ENCODE assay signal across 8 cellular contexts in genomic region chr12:15534322-15534721, GRCh38.
A peak's percentile ranks its signal among the peaks of the same experiment; 100 is the strongest.
DNase-seq lines count a peak whose midpoint lies in the region; ATAC-seq and TF ChIP-seq lines count a peak whose summit lies in the region.
"Had no signal": no experiment of that assay in that cellular context is flagged by ENCODE, and none has a peak within 500 bp of the region (broad histone marks: within the 10 kb centered on the region; RNA-seq: fewer than 3 reads in every experiment).

No MANE protein-coding gene starts in this region.

- BruUV-seq in OCI-LY7 (replicated peaks; lab: Mats Ljungman, UMichigan) = no TSS peak

- H3K4me3 Mint-ChIP-seq in progenitor cell of endocrine pancreas (ENCODE audit: low read depth) = no peak overlapping the region

- H4K20me1 ChIP-seq in OCI-LY7 (ENCODE audit: insufficient read depth, low read length) = no peaks in the 10 kb centered on the region

- no peaks in the 10 kb centered on the region for H3K36me3 Mint-ChIP-seq in progenitor cell of endocrine pancreas (ENCODE audit: insufficient read depth)

- peak overlapping the region; percentile 21; the same call in 1 of the 2 replicates for H3K4me2 ChIP-seq in OCI-LY7 (ENCODE audit: low read length)

- intact Hi-C loops in OCI-LY7 (cut with micrococcal nuclease; ENCODE audit: unreplicated experiment) (no loop called here), left cardiac atrium (cut with DNase I) (loop anchor here in 1 of 2 donors (5.0 kb wide), 1 partner anchor 53 kb away; no protein-coding TSS in a partner anchor)

- H3K9me2 ChIP-seq in OCI-LY7 (ENCODE audit: insufficient read depth, low read length) = no peaks in the 10 kb centered on the region

- peaks cover 4% of the 10 kb centered on the region for H3K4me1 Mint-ChIP-seq in progenitor cell of endocrine pancreas (ENCODE audit: low read depth)

- no peak overlapping the region for H3K27ac Mint-ChIP-seq in progenitor cell of endocrine pancreas

- H2AFZ ChIP-seq in OCI-LY7 (ENCODE audit: low read length) = peak overlapping the region; percentile 71

- no peaks in the 10 kb centered on the region for H3K79me2 ChIP-seq in OCI-LY7 (ENCODE audit: insufficient read depth, low read depth, low read length)

- no peaks in the 10 kb centered on the region for H3K27me3 Mint-ChIP-seq in progenitor cell of endocrine pancreas

- no peak for TF ChIP-seq CTCF in OCI-LY7 (conservative IDR thresholded peaks at IDR 0.05; ENCODE audit: low read length)
- TF ChIP-seq CTCF in progenitor cell of endocrine pancreas (IDR thresholded peaks at IDR 0.05; ENCODE audit: unreplicated experiment) = no peak

- H3K4me3 ChIP-seq in OCI-LY7 (ENCODE audit: low read depth, low read length, poor library complexity, severe bottlenecking) = peak overlapping the region; percentile 17
- H3K4me3 ChIP-seq: SK-N-MC had no signal

- POLR2A ChIA-PET in OCI-LY7 (lab: Charles Lee) = interaction anchor here (0.9 to 1.1 kb wide), 5 partner anchors 12 to 36 kb away, joined by 3 to 6 read pairs (median 3); no protein-coding TSS in a partner anchor

- ATAC-seq in GM19035 (IDR thresholded peaks at IDR 0.05; ENCODE audit: unreplicated experiment) = peak; percentile 75
- peak; percentile 69 for ATAC-seq in HG02840 (IDR thresholded peaks at IDR 0.05; ENCODE audit: low FRiP score, unreplicated experiment)
- ATAC-seq in left cardiac atrium = peak; percentile 59 to 69

- H3K36me3 ChIP-seq in OCI-LY7 (ENCODE audit: insufficient read depth, low read length) = no peaks in the 10 kb centered on the region

- H3K4me1 ChIP-seq in OCI-LY7 (ENCODE audit: insufficient read depth, low read length, poor library complexity, severe bottlenecking) = no peaks in the 10 kb centered on the region

- no peaks in the 10 kb centered on the region for H3K9me3 Mint-ChIP-seq in progenitor cell of endocrine pancreas (ENCODE audit: low read depth)

- DNase-seq in OCI-LY7 (ENCODE audit: low spot score) (peak; percentile 43), left cardiac atrium (no peak), iPS-NIHi7 (ENCODE audit: extremely low spot score) (no peak), progenitor cell of endocrine pancreas (ENCODE audit: low spot score, unreplicated experiment) (no peak), NCI-H345 (lab: John Stamatoyannopoulos, UW) (no peak)

- H3K27ac ChIP-seq in OCI-LY7 (ENCODE audit: low read depth, low read length, poor library complexity, severe bottlenecking) = no peak overlapping the region
- H3K27ac ChIP-seq: SK-N-MC had no signal

- CTCF ChIA-PET in OCI-LY7 (lab: Charles Lee; ENCODE audit: unreplicated experiment) = interaction anchor here (0.9 to 2.0 kb wide), 4 partner anchors 12 to 377 kb away, joined by 3 to 6 read pairs (median 3); partner anchors contain the start of gene DERA

- H3K9me3 ChIP-seq in OCI-LY7 (ENCODE audit: low read length) = no peaks in the 10 kb centered on the region
